In the genomic region with DNA sequence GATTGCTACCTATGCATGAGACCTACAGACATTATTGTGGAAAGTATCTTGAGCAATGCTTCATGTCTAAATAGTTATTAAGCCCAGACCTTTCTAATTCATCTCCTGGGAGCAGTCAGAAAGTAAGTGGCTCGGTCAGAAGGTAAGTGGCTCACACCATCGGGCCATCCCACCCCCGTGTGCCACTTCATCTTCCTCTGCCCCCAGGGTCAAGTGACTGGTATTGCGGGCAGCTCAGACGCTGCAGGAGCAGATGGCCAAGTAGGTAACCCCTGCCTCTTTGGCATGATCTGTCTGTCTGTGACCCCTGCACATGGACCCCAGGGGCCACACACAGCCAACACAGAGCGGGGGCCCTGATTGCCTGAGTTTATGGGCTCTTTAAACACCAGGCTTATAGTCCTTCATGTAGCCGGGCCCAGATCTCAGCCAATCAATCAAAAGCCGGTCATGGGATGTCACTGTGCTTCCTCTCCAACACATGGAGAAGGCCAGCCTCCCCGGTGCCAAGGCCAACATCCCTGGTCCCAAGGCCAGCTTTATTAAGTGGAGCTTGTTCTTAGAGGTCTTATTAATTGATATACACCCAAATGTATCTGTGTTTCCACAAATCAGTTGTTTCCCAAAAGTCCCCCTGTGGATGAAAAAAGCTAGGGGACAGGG, we compare ENCODE assay signal across 21 cellular contexts. TPM values are rescaled to one million over a fixed set of nuclear protein-coding genes. Genes with fewer than 3 reads are reported as not detected.
"Had no signal": no experiment of that assay in that cellular context is flagged by ENCODE, and none has a peak within 500 bp of the region (broad histone marks: within the 10 kb centered on the region; RNA-seq: fewer than 3 reads in every experiment).

No MANE protein-coding gene starts in this region.

- H3K27me3 ChIP-seq: body of pancreas, colonic mucosa, neural progenitor cell, pancreas had no signal

- H3K9me3 Mint-ChIP-seq: activated naive CD4-positive, alpha-beta T cell treated with anti-CD3 and anti-CD28 coated beads, Interleukin-2, amount 50 U/mL, for 72 hours; naive B cell; stimulated activated memory B cell treated with anti-CD40 and anti-IgM and Interleukin-4, amounts not matched to agents 10 μg/mL and 1 μg/mL and 100 μg/mL, for 72 hours; T-helper 1 cell treated with Interleukin-12 subunit alpha and Interleukin-12 subunit beta and Interleukin-4 antibody, amounts not matched to agents 30 μg/mL and 1 μg/mL, for 36 hours had no signal

- H3K27ac ChIP-seq: body of pancreas, colonic mucosa, neural progenitor cell, pancreas, WERI-Rb-1 had no signal

- DNase-seq: activated CD4-positive, alpha-beta T cell treated with anti-CD3 and anti-CD28 coated beads for 4 hours; activated CD8-positive, alpha-beta memory T cell treated with anti-CD3 and anti-CD28 coated beads, Interleukin-2, amount 50 U/mL, for 4 hours; activated CD8-positive, alpha-beta T cell treated with anti-CD3 and anti-CD28 coated beads, Interleukin-2, amount 10 ng/mL, durations not matched to agents 7 days and 5 days; activated effector memory CD4-positive, alpha-beta T cell treated with anti-CD3 and anti-CD28 coated beads, Interleukin-2, amount 50 U/mL, for 16 hours; activated T-cell treated with anti-CD3 and anti-CD28 coated beads, Interleukin-2, amount 50 U/mL, for 48 hours; amniotic stem cell; body of pancreas; caudate nucleus; colonic mucosa; effector CD4-positive, alpha-beta T cell; foreskin melanocyte; left colon; naive B cell; pancreas; WERI-Rb-1 had no signal

- H3K9ac ChIP-seq: neural progenitor cell had no signal

- H3K4me1 ChIP-seq: body of pancreas, colonic mucosa, pancreas had no signal

- H3K36me3 ChIP-seq: colonic mucosa, neural progenitor cell, pancreas, WERI-Rb-1 had no signal

- H3K4me2 ChIP-seq: neural progenitor cell had no signal

- H3K4me3 Mint-ChIP-seq: activated CD8-positive, alpha-beta T cell treated with anti-CD3 and anti-CD28 coated beads, Interleukin-2, amount 10 ng/mL, durations not matched to agents 7 days and 5 days; neural progenitor cell; stimulated activated memory B cell treated with anti-CD40 and anti-IgM and Interleukin-4, amounts not matched to agents 10 μg/mL and 1 μg/mL and 100 μg/mL, for 72 hours; T-helper 1 cell treated with Interleukin-12 subunit alpha and Interleukin-12 subunit beta and Interleukin-4 antibody, amounts not matched to agents 30 μg/mL and 1 μg/mL, for 36 hours had no signal

- H3K27ac Mint-ChIP-seq: activated CD8-positive, alpha-beta T cell treated with anti-CD3 and anti-CD28 coated beads, Interleukin-2, amount 10 ng/mL, durations not matched to agents 7 days and 5 days; activated naive CD4-positive, alpha-beta T cell treated with anti-CD3 and anti-CD28 coated beads, Interleukin-2, amount 50 U/mL, for 72 hours; neural progenitor cell; stimulated activated memory B cell treated with anti-CD40 and anti-IgM and Interleukin-4, amounts not matched to agents 10 μg/mL and 1 μg/mL and 100 μg/mL, for 72 hours; T-helper 1 cell treated with Interleukin-12 subunit alpha and Interleukin-12 subunit beta and Interleukin-4 antibody, amounts not matched to agents 30 μg/mL and 1 μg/mL, for 36 hours had no signal

- H3K4me3 ChIP-seq: body of pancreas, colonic mucosa, lung, neural progenitor cell, pancreas had no signal

- H3K36me3 Mint-ChIP-seq: activated naive CD4-positive, alpha-beta T cell treated with anti-CD3 and anti-CD28 coated beads, Interleukin-2, amount 50 U/mL, for 72 hours; naive B cell; neural progenitor cell; stimulated activated memory B cell treated with anti-CD40 and anti-IgM and Interleukin-4, amounts not matched to agents 10 μg/mL and 1 μg/mL and 100 μg/mL, for 72 hours had no signal

- H3K9me3 ChIP-seq: body of pancreas, colonic mucosa, pancreas had no signal

RNA-seq across cellular contexts. Expression of gene LARP6, which starts 42.9 kb away (rescaled TPM):
- total RNA-seq: activated CD8-positive, alpha-beta T cell treated with anti-CD3 and anti-CD28 coated beads, Interleukin-2, amount 10 ng/mL, durations not matched to agents 7 days and 5 days; mononuclear cell had no signal
